In the genomic region with DNA sequence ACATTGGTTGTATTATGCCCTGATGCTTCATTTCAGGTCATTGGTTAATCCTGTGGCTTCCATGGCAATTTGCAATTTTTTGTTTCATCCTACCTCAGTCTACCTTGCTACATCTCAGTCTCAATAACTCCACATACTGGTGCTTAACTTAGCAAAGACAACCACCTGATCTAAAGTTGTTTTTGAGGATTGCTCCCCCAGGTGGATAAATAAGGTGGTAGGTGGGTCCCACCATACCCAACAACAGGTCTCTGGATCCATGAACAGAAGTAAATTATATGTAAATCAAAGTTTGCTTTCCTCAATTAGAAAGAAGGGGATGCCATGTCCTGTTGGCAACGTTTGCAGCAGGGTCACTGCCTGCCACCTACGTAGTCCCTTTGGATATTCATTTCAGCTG, we compare ENCODE assay signal across 1 cellular context.
TF ChIP-seq lines count a peak whose summit lies in the region.

No MANE protein-coding gene starts in this region.

TF ChIP-seq in HepG2, 621 proteins besides CTCF, POLR2A, EP300 and RAD21 (continued from another document):
- TF ChIP-seq SMC3 (IDR thresholded peaks at IDR 0.05; ENCODE audit: low read length) = peak; percentile 26; the same call in 1 of the 2 replicates
- TF ChIP-seq STAG1 (CRISPR knock-in tag; IDR thresholded peaks at IDR 0.05) = peak; percentile 52
